ENCODE assay signal across 23 cellular contexts in the genomic region with DNA sequence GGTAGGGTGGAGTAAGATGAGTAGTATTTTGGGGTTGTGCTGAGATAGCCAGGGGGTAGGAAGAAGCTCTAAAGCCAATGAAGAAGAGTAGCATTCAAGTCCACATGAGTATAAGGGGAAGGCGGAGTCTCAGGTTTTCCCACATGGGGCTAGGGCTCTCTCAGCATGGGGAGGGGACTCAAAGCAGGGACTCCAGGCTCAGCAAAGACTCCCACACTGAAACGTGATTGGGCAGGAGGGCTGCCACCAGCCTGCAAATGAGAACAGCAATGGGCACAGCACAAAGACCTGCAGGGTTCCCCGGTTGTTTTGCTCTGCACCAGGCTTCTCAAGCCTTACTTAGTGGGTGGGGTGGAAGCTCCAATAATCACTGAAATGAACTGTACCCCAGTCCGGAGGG. TPM values are rescaled to one million over a fixed set of nuclear protein-coding genes. Genes with fewer than 3 reads are reported as not detected.
"Had no signal": no experiment of that assay in that cellular context is flagged by ENCODE, and none has a peak within 500 bp of the region (broad histone marks: within the 10 kb centered on the region; RNA-seq: fewer than 3 reads in every experiment).

No MANE protein-coding gene starts in this region.

- ATAC-seq: natural killer cell treated with Interleukin-12 subunit alpha and Interleukin-12 subunit beta and Interleukin-15 and Interleukin-18, amount 100 ng/mL, for 72 hours had no signal

- H3K4me1 Mint-ChIP-seq: endodermal cell, memory B cell had no signal

- H3K27me3 ChIP-seq: colonic mucosa, sigmoid colon had no signal

- H3K4me1 ChIP-seq: colonic mucosa, lower lobe of right lung, parathyroid adenoma, sigmoid colon had no signal

- H3K27ac ChIP-seq: colonic mucosa, lower lobe of right lung, parathyroid adenoma, sigmoid colon had no signal

- H3K4me3 Mint-ChIP-seq: endodermal cell; memory B cell; natural killer cell treated with Interleukin-12 subunit alpha and Interleukin-12 subunit beta and Interleukin-15 and Interleukin-18, amount 100 ng/mL, for 72 hours; type B pancreatic cell had no signal

- H2AFZ ChIP-seq: parathyroid adenoma had no signal

- H3K36me3 Mint-ChIP-seq: memory B cell; natural killer cell treated with Interleukin-12 subunit alpha and Interleukin-12 subunit beta and Interleukin-15 and Interleukin-18, amount 100 ng/mL, for 72 hours; type B pancreatic cell had no signal

- H3K79me2 ChIP-seq: parathyroid adenoma had no signal

- H3K9me3 ChIP-seq: colonic mucosa, left ventricle myocardium inferior, lower lobe of right lung had no signal

- H3K27me3 Mint-ChIP-seq: type B pancreatic cell had no signal

- H3K9me3 Mint-ChIP-seq: natural killer cell treated with Interleukin-12 subunit alpha and Interleukin-12 subunit beta and Interleukin-15 and Interleukin-18, amount 100 ng/mL, for 72 hours had no signal

- H3K4me3 ChIP-seq: colonic mucosa, left ventricle myocardium inferior, lower lobe of right lung, sigmoid colon had no signal

- H3K36me3 ChIP-seq: colonic mucosa, left ventricle myocardium inferior, lower lobe of right lung, sigmoid colon had no signal

- DNase-seq: colonic mucosa; effector CD4-positive, alpha-beta T cell; kidney; left cardiac atrium; left ventricle myocardium inferior; lower lobe of right lung; midbrain; sigmoid colon; small intestine; stimulated activated CD4-positive, alpha-beta T cell treated with anti-CD3 and anti-CD28 coated beads, Interleukin-12 subunit alpha, Interleukin-12 subunit beta, amount 100 ng/mL, for 4 hours; stimulated activated CD4-positive, alpha-beta T cell treated with anti-CD3 and anti-CD28 coated beads, Interleukin-2, amount 100 ng/mL, for 48 hours; stimulated activated naive CD4-positive, alpha-beta T cell treated with Interleukin-2 at 50 U/mL for 16 hours had no signal

- H3K9ac ChIP-seq: parathyroid adenoma had no signal

- H3K27ac Mint-ChIP-seq: endodermal cell; memory B cell; natural killer cell treated with Interleukin-12 subunit alpha and Interleukin-12 subunit beta and Interleukin-15 and Interleukin-18, amount 100 ng/mL, for 72 hours had no signal

RNA-seq across cellular contexts. Expression of a gene that starts 1.5 kb away (rescaled TPM):
- total RNA-seq: dermis microvascular lymphatic vessel endothelial cell; endothelial cell of umbilical vein; fibroblast of lung; frontal cortex; kidney; lower lobe of right lung; natural killer cell treated with Interleukin-12 subunit alpha and Interleukin-12 subunit beta and Interleukin-15 and Interleukin-18, amount 100 ng/mL, for 72 hours; omental fat pad; pulmonary artery endothelial cell; sigmoid colon had no signal
- polyA plus RNA-seq: endothelial cell of umbilical vein, fibroblast of lung had no signal
